8 cellular contexts compared by ENCODE assay signal in genomic region chr11:33065445-33066178, GRCh38. TPM values are rescaled to one million over a fixed set of nuclear protein-coding genes. Genes with fewer than 3 reads are reported as not detected.
DNase-seq lines count a peak whose midpoint lies in the region; ATAC-seq and TF ChIP-seq lines count a peak whose summit lies in the region.

No MANE protein-coding gene starts in this region.

- H3K27ac ChIP-seq in left lung = no peak overlapping the region

- TF ChIP-seq CTCF in GM10266 (IDR thresholded peaks at IDR 0.05; ENCODE audit: control insufficient read depth, insufficient read depth, low read depth, missing control alignments) (peak; percentile 91), left lung (IDR thresholded peaks at IDR 0.05) (peak; percentile 80 to 85)

- no peak overlapping the region for H3K4me3 ChIP-seq in left lung

- peaks cover 0 to 26% of the 10 kb centered on the region in 2 donors for H3K4me1 ChIP-seq in left lung

- H3K9me3 ChIP-seq in left lung = no peaks in the 10 kb centered on the region

- intact Hi-C loops in left lung (cut with DNase I) = loop anchor here in 1 of 2 donors (2.0 kb wide), 1 partner anchor 105 kb away; no protein-coding TSS in a partner anchor

- DNase-seq in GM10266 (ENCODE audit: extremely low spot score) (peak; percentile 62), NCI-H2227 (lab: John Stamatoyannopoulos, UW; ENCODE audit: unreplicated experiment) (peak; percentile 65), cerebellar cortex (ENCODE audit: low spot score) (peak; percentile 64), left lung (peak; percentile 58 to 90)
- DNase-seq in activated CD4-positive, alpha-beta T cell treated with anti-CD3 and anti-CD28 coated beads for 4 hours = peak; percentile 66 to 74
- peak; percentile 62 to 70 for DNase-seq in stimulated activated CD4-positive, alpha-beta T cell treated with anti-CD3 and anti-CD28 coated beads, Interleukin-4, amount 100 ng/mL, for 48 hours (ENCODE audit: low read depth in 2 of 2)

- H3K36me3 ChIP-seq in left lung = peaks cover 0 to 74% of the 10 kb centered on the region in 2 donors

- no peaks in the 10 kb centered on the region for H3K27me3 ChIP-seq in left lung

- ATAC-seq in HG02870 (IDR thresholded peaks at IDR 0.05; ENCODE audit: unreplicated experiment) (peak; percentile 39), left lung (peak; percentile 95), HG03460 (IDR thresholded peaks at IDR 0.05; ENCODE audit: unreplicated experiment) (no peak)

RNA-seq across cellular contexts. Expression of gene TCP11L1, which starts 26.2 kb away (rescaled TPM):
- 10 to 100 TPM; 15.6 to 25.9 TPM for total RNA-seq in left lung

RNA-seq across cellular contexts. Expression of gene DEPDC7, which starts 49.9 kb away (rescaled TPM):
- 1 to 10 TPM; 1.2 to 1.7 TPM for total RNA-seq in left lung
